ENCODE assay signal across 26 cellular contexts in the genomic region with DNA sequence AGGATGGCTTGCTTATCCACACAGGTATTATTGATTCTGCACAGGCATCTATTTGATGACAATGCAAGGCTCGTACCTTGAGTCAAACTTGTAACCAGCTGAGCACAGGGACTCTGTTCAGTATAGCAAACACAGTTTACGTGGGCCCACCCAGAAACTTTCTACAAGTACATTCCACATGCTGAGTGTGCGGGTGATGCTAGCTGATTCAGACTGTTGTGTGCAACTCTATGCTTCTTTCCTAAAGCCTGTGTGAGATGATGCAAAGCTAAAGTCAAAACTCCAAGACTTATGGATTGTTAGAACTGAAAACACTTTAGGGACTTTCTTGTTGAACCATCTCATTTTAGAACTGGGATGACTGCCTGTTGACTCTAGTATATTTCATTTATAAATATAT.
"Had no signal": no experiment of that assay in that cellular context is flagged by ENCODE, and none has a peak within 500 bp of the region (broad histone marks: within the 10 kb centered on the region; RNA-seq: fewer than 3 reads in every experiment).

No MANE protein-coding gene starts in this region.

- H3K4me3 ChIP-seq: cardiac muscle cell, dorsolateral prefrontal cortex, ovary, psoas muscle, skin epidermis, suprapubic skin, upper lobe of left lung had no signal

- H3K27ac ChIP-seq: cardiac muscle cell, dorsolateral prefrontal cortex, foreskin keratinocyte, ovary, psoas muscle, skin epidermis, suprapubic skin, upper lobe of left lung had no signal

- H3K9me3 ChIP-seq: ovary, psoas muscle, suprapubic skin, upper lobe of left lung had no signal

- H3K36me3 ChIP-seq: cardiac muscle cell, ovary, suprapubic skin, upper lobe of left lung had no signal

- DNase-seq: activated CD4-positive, alpha-beta T cell treated with anti-CD3 and anti-CD28 coated beads, Interleukin-2, amount 50 U/mL, for 1 hour; activated CD4-positive, CD25-positive, alpha-beta regulatory T cell treated with anti-CD3 and anti-CD28 coated beads, Interleukin-2, amount 50 U/mL, for 72 hours; activated CD8-positive, alpha-beta memory T cell treated with anti-CD3 and anti-CD28 coated beads for 24 hours; activated CD8-positive, alpha-beta memory T cell treated with anti-CD3 and anti-CD28 coated beads, Interleukin-2, amount 50 U/mL, for 48 hours; activated gamma-delta T cell; activated T-cell treated with anti-CD3 and anti-CD28 coated beads, Interleukin-2, amount 50 U/mL, for 72 hours; amniotic stem cell; dorsolateral prefrontal cortex; endodermal cell; foreskin keratinocyte; hypothalamus; kidney glomerular epithelial cell; left ventricle myocardium superior; mesendoderm; naive thymus-derived CD4-positive, alpha-beta T cell; ovary; psoas muscle; right cardiac atrium; stimulated activated CD4-positive, alpha-beta T cell treated with anti-CD3 and anti-CD28 coated beads, Interleukin-15, amount 100 ng/mL, for 24 hours; stimulated activated CD4-positive, alpha-beta T cell treated with anti-CD3 and anti-CD28 coated beads, Interleukin-2, amount 100 ng/mL, for 48 hours; stimulated activated naive CD8-positive, alpha-beta T cell treated with anti-CD3 and anti-CD28 coated beads, Interleukin-15, amount 100 ng/mL, for 72 hours; upper lobe of left lung had no signal

- ATAC-seq: activated naive CD4-positive, alpha-beta T cell treated with anti-CD3 and anti-CD28 coated beads, Interleukin-2, amount 50 U/mL, for 72 hours; activated T-cell treated with anti-CD3 and anti-CD28 coated beads, Interleukin-2, amount 50 U/mL, for 72 hours; foreskin keratinocyte; left ventricle myocardium superior; naive thymus-derived CD4-positive, alpha-beta T cell; psoas muscle; right cardiac atrium; stimulated activated naive CD8-positive, alpha-beta T cell treated with anti-CD3 and anti-CD28 coated beads, Interleukin-15, amount 100 ng/mL, for 72 hours had no signal

- H3K27me3 ChIP-seq: cardiac muscle cell, dorsolateral prefrontal cortex, foreskin keratinocyte, ovary, suprapubic skin, upper lobe of left lung had no signal

- H3K4me1 ChIP-seq: foreskin keratinocyte, upper lobe of left lung had no signal
